ENCODE assay signal across 1 cellular context in genomic region chr10:13414855-13415254, GRCh38.
TF ChIP-seq lines count a peak whose summit lies in the region.

No MANE protein-coding gene starts in this region.

TF ChIP-seq in HepG2, 621 proteins besides CTCF, POLR2A, EP300 and RAD21 (continued from another document and continues in another):
- TF ChIP-seq POGK (CRISPR knock-in tag; conservative IDR thresholded peaks at IDR 0.05) (peak; percentile 59), PHF20 (CRISPR knock-in tag; IDR thresholded peaks at IDR 0.05) (no peak), ZNF430 (CRISPR knock-in tag; IDR thresholded peaks at IDR 0.05) (no peak), TBX3 (IDR thresholded peaks at IDR 0.05; ENCODE audit: borderline replicate concordance) (0 out of 2 replicates have a peak, but pooled peaks have one; percentile 18), RBAK (CRISPR knock-in tag; IDR thresholded peaks at IDR 0.05) (no peak), PRPF4 (IDR thresholded peaks at IDR 0.05; ENCODE audit: low read depth, low read length, poor library complexity, severe bottlenecking) (no peak), ATF7 (IDR thresholded peaks at IDR 0.05) (no peak), ATF7 (CRISPR knock-in tag; IDR thresholded peaks at IDR 0.05) (no peak), ZNF850 (CRISPR knock-in tag; conservative IDR thresholded peaks at IDR 0.05) (no peak), MIER2 (CRISPR knock-in tag; IDR thresholded peaks at IDR 0.05) (no peak), TRIM24 (CRISPR knock-in tag; IDR thresholded peaks at IDR 0.05) (no peak), AHDC1 (CRISPR knock-in tag; IDR thresholded peaks at IDR 0.05; ENCODE audit: borderline replicate concordance) (peak; percentile 57; the same call in 1 of the 2 replicates), MIXL1 (CRISPR knock-in tag; IDR thresholded peaks at IDR 0.05) (peak; percentile 91), HNRNPH1 (optimal IDR thresholded peaks at IDR 0.05; ENCODE audit: low read depth, low read length) (no peak), RELA (CRISPR knock-in tag; IDR thresholded peaks at IDR 0.05) (no peak), ZKSCAN8 (CRISPR knock-in tag; IDR thresholded peaks at IDR 0.05; ENCODE audit: borderline replicate concordance) (0 out of 2 replicates have a peak, but pooled peaks have one; percentile 57), ZNF550 (CRISPR knock-in tag; IDR thresholded peaks at IDR 0.05; ENCODE audit: borderline replicate concordance) (no peak), HNRNPLL (IDR thresholded peaks at IDR 0.05; ENCODE audit: low read depth, low read length, poor library complexity, severe bottlenecking) (no peak), SRF (IDR thresholded peaks at IDR 0.05; ENCODE audit: low read depth, low read length) (no peak), RBM39 (IDR thresholded peaks at IDR 0.05; ENCODE audit: low read depth, low read length, poor library complexity, severe bottlenecking) (no peak), ZFP36L1 (CRISPR knock-in tag; IDR thresholded peaks at IDR 0.05) (no peak), ZNF776 (CRISPR knock-in tag; IDR thresholded peaks at IDR 0.05) (no peak), PHF5A (CRISPR knock-in tag; IDR thresholded peaks at IDR 0.05; ENCODE audit: low read depth, unreplicated experiment) (no peak), NFIC (IDR thresholded peaks at IDR 0.05; ENCODE audit: low read length) (peak; percentile 37; the same call in 1 of the 2 replicates), ZNF883 (CRISPR knock-in tag; IDR thresholded peaks at IDR 0.05; ENCODE audit: not compliant biosample characterization) (no peak), ZNF282 (IDR thresholded peaks at IDR 0.05; ENCODE audit: partially characterized antibody) (no peak), ZNF761 (CRISPR knock-in tag; conservative IDR thresholded peaks at IDR 0.05) (no peak), ZEB1 (IDR thresholded peaks at IDR 0.05; ENCODE audit: insufficient replicate concordance, low read depth) (no peak), SRY (CRISPR knock-in tag; IDR thresholded peaks at IDR 0.05) (no peak), ZNF614 (CRISPR knock-in tag; IDR thresholded peaks at IDR 0.05; ENCODE audit: borderline replicate concordance) (peak; percentile 78; the same call in 1 of the 2 replicates), CSRNP2 (CRISPR knock-in tag; conservative IDR thresholded peaks at IDR 0.05; ENCODE audit: low read depth) (no peak), ZIK1 (CRISPR knock-in tag; IDR thresholded peaks at IDR 0.05; ENCODE audit: borderline replicate concordance, low read depth) (no peak), ZNF513 (CRISPR knock-in tag; conservative IDR thresholded peaks at IDR 0.05) (no peak)
- TF ChIP-seq, protein P1, sequence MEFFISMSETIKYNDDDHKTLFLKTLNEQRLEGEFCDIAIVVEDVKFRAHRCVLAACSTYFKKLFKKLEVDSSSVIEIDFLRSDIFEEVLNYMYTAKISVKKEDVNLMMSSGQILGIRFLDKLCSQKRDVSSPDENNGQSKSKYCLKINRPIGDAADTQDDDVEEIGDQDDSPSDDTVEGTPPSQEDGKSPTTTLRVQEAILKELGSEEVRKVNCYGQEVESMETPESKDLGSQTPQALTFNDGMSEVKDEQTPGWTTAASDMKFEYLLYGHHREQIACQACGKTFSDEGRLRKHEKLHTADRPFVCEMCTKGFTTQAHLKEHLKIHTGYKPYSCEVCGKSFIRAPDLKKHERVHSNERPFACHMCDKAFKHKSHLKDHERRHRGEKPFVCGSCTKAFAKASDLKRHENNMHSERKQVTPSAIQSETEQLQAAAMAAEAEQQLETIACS (CRISPR knock-in tag; IDR thresholded peaks at IDR 0.05), result no peak
- TF ChIP-seq, protein P2, sequence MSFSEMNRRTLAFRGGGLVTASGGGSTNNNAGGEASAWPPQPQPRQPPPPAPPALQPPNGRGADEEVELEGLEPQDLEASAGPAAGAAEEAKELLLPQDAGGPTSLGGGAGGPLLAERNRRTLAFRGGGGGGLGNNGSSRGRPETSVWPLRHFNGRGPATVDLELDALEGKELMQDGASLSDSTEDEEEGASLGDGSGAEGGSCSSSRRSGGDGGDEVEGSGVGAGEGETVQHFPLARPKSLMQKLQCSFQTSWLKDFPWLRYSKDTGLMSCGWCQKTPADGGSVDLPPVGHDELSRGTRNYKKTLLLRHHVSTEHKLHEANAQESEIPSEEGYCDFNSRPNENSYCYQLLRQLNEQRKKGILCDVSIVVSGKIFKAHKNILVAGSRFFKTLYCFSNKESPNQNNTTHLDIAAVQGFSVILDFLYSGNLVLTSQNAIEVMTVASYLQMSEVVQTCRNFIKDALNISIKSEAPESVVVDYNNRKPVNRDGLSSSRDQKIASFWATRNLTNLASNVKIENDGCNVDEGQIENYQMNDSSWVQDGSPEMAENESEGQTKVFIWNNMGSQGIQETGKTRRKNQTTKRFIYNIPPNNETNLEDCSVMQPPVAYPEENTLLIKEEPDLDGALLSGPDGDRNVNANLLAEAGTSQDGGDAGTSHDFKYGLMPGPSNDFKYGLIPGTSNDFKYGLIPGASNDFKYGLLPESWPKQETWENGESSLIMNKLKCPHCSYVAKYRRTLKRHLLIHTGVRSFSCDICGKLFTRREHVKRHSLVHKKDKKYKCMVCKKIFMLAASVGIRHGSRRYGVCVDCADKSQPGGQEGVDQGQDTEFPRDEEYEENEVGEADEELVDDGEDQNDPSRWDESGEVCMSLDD (CRISPR knock-in tag; IDR thresholded peaks at IDR 0.05; ENCODE audit: borderline replicate concordance), result no peak
- TF ChIP-seq, protein P3, sequence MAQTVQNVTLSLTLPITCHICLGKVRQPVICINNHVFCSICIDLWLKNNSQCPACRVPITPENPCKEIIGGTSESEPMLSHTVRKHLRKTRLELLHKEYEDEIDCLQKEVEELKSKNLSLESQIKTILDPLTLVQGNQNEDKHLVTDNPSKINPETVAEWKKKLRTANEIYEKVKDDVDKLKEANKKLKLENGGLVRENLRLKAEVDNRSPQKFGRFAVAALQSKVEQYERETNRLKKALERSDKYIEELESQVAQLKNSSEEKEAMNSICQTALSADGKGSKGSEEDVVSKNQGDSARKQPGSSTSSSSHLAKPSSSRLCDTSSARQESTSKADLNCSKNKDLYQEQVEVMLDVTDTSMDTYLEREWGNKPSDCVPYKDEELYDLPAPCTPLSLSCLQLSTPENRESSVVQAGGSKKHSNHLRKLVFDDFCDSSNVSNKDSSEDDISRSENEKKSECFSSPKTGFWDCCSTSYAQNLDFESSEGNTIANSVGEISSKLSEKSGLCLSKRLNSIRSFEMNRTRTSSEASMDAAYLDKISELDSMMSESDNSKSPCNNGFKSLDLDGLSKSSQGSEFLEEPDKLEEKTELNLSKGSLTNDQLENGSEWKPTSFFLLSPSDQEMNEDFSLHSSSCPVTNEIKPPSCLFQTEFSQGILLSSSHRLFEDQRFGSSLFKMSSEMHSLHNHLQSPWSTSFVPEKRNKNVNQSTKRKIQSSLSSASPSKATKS (CRISPR knock-in tag; IDR thresholded peaks at IDR 0.05), result no peak
- TF ChIP-seq, protein P4, sequence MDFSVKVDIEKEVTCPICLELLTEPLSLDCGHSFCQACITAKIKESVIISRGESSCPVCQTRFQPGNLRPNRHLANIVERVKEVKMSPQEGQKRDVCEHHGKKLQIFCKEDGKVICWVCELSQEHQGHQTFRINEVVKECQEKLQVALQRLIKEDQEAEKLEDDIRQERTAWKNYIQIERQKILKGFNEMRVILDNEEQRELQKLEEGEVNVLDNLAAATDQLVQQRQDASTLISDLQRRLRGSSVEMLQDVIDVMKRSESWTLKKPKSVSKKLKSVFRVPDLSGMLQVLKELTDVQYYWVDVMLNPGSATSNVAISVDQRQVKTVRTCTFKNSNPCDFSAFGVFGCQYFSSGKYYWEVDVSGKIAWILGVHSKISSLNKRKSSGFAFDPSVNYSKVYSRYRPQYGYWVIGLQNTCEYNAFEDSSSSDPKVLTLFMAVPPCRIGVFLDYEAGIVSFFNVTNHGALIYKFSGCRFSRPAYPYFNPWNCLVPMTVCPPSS (IDR thresholded peaks at IDR 0.05), result no peak
- TF ChIP-seq, protein P5, sequence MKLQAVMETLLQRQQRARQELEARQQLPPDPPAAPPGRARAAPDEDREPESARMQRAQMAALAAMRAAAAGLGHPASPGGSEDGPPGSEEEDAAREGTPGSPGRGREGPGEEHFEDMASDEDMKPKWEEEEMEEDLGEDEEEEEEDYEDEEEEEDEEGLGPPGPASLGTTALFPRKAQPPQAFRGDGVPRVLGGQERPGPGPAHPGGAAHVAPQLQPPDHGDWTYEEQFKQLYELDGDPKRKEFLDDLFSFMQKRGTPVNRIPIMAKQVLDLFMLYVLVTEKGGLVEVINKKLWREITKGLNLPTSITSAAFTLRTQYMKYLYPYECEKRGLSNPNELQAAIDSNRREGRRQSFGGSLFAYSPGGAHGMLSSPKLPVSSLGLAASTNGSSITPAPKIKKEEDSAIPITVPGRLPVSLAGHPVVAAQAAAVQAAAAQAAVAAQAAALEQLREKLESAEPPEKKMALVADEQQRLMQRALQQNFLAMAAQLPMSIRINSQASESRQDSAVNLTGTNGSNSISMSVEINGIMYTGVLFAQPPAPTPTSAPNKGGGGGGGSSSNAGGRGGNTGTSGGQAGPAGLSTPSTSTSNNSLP (IDR thresholded peaks at IDR 0.05; ENCODE audit: low read depth, low read length), result no peak
- TF ChIP-seq, protein P6, sequence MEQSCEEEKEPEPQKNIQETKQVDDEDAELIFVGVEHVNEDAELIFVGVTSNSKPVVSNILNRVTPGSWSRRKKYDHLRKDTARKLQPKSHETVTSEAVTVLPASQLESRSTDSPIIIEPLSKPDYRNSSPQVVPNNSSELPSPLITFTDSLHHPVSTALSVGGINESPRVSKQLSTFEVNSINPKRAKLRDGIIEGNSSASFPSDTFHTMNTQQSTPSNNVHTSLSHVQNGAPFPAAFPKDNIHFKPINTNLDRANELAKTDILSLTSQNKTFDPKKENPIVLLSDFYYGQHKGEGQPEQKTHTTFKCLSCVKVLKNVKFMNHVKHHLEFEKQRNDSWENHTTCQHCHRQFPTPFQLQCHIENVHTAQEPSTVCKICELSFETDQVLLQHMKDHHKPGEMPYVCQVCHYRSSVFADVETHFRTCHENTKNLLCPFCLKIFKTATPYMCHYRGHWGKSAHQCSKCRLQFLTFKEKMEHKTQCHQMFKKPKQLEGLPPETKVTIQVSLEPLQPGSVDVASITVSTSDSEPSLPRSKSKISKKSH (CRISPR knock-in tag; IDR thresholded peaks at IDR 0.05; ENCODE audit: borderline replicate concordance), result no peak
